Comparison of ENCODE assay signal across 11 cellular contexts in genomic region chr2:235008584-235009044, GRCh38. TPM values are rescaled to one million over a fixed set of nuclear protein-coding genes. Genes with fewer than 3 reads are reported as not detected.
DNase-seq lines count a peak whose midpoint lies in the region; ATAC-seq and TF ChIP-seq lines count a peak whose summit lies in the region.
"Had no signal": no experiment of that assay in that cellular context is flagged by ENCODE, and none has a peak within 500 bp of the region (broad histone marks: within the 10 kb centered on the region; RNA-seq: fewer than 3 reads in every experiment).

No MANE protein-coding gene starts in this region.

- peak in 2 of 3 experiments; percentile 50 to 64 for DNase-seq in NCI-H1417 (lab: John Stamatoyannopoulos, UW)
- DNase-seq in NCI-H1417 treated with DMSO at 0.1 percent for 48 hours (lab: John Stamatoyannopoulos, UW): no peak
- DNase-seq in RWPE2 (ENCODE audit: low spot score): no peak
- DNase-seq in left lung: peak in 1 of 2 donors; percentile 39
- peak; percentile 54 to 61 for DNase-seq in thyroid gland
- no peak for DNase-seq in COLO829 (ENCODE audit: low spot score)
- DNase-seq in GM10248 (ENCODE audit: extremely low spot score): no peak
- no peak for DNase-seq in G401 (ENCODE audit: low spot score)
- DNase-seq: activated CD4-positive, alpha-beta T cell treated with anti-CD3 and anti-CD28 coated beads, Interleukin-2, amount 50 U/mL, for 1 hour; activated naive CD4-positive, alpha-beta T cell treated with anti-CD3 and anti-CD28 coated beads for 36 hours had no signal

- WGBS in thyroid gland, 2 donors: 43 to 49% methylated on average over 6 of the region's 6 CpGs

- H3K27ac ChIP-seq in RWPE2 (ENCODE audit: poor library complexity, severe bottlenecking): peak overlapping the region; percentile 86
- H3K27ac ChIP-seq in left lung: peak overlapping the region; percentile 19 to 23
- peak overlapping the region in 2 of 3 donors; percentile 17 to 52 for H3K27ac ChIP-seq in thyroid gland
- H3K27ac ChIP-seq: coronary artery had no signal

- peaks cover 23% of the 10 kb centered on the region for H3K4me1 ChIP-seq in RWPE2 (ENCODE audit: insufficient read depth, poor library complexity, severe bottlenecking)
- H3K4me1 ChIP-seq in left lung: peaks cover 3 to 10% of the 10 kb centered on the region in 2 donors
- peaks cover 22 to 42% of the 10 kb centered on the region in 2 donors for H3K4me1 ChIP-seq in thyroid gland

- CTCF ChIA-PET in GM10248 (lab: Yijun Ruan, JAX): interaction anchor here (0.8 kb wide), 1 partner anchor 28 kb away, joined by 3 read pairs; no protein-coding TSS in a partner anchor

- no peak for TF ChIP-seq POLR2A in thyroid gland (IDR thresholded peaks at IDR 0.05)

- intact Hi-C loops in left lung (cut with DNase I): no loop called here
- intact Hi-C loops in thyroid gland (cut with DNase I): no loop called here

- ATAC-seq in RWPE2 (ENCODE audit: low read depth) (peak; percentile 92), left lung (peak; percentile 90)

- no peak overlapping the region for H3K4me3 ChIP-seq in RWPE2 (ENCODE audit: severe bottlenecking)
- H3K4me3 ChIP-seq in left lung: no peak overlapping the region
- no peak overlapping the region for H3K4me3 ChIP-seq in thyroid gland (replicated peaks in 1 of 3)
- H3K4me3 ChIP-seq: coronary artery had no signal

- H3K36me3 ChIP-seq in RWPE2 (ENCODE audit: low read depth): peaks cover 7% of the 10 kb centered on the region
- no peaks in the 10 kb centered on the region for H3K36me3 ChIP-seq in left lung
- no peaks in the 10 kb centered on the region for H3K36me3 ChIP-seq in thyroid gland

- TF ChIP-seq CTCF in RWPE2 (IDR thresholded peaks at IDR 0.05; ENCODE audit: poor library complexity, severe bottlenecking) (no peak), left lung (IDR thresholded peaks at IDR 0.05) (no peak), thyroid gland (IDR thresholded peaks at IDR 0.05) (no peak), GM10248 (IDR thresholded peaks at IDR 0.05; ENCODE audit: control extremely low read depth, extremely low read depth, low read depth, missing control alignments) (no peak)

- POLR2A ChIA-PET in GM10248 (lab: Yijun Ruan, JAX): no interaction called here

- H3K9me3 ChIP-seq in RWPE2 (ENCODE audit: severe bottlenecking) (no peaks in the 10 kb centered on the region), left lung (no peaks in the 10 kb centered on the region), thyroid gland (no peaks in the 10 kb centered on the region)

- in situ Hi-C loops in G401 (cut with HindIII; ENCODE audit: low sequenced_read_pairs): no loop called here

- H3K27me3 ChIP-seq in RWPE2 (ENCODE audit: insufficient read depth, poor library complexity, severe bottlenecking): no peaks in the 10 kb centered on the region
- H3K27me3 ChIP-seq in left lung: no peaks in the 10 kb centered on the region
- no peaks in the 10 kb centered on the region for H3K27me3 ChIP-seq in thyroid gland

RNA-seq across cellular contexts. Expression of gene SH3BP4, which starts 56.8 kb away (rescaled TPM):
- total RNA-seq in left lung (10 to 100 TPM; 29.2 to 35.0 TPM), thyroid gland (10 to 100 TPM; 36.9 to 64.6 (median 47.9) TPM)
- total RNA-seq in G401 (2014; rRNA removed; shearing (Covaris generic)): 34.8 and 49.1 TPM in 2 replicates

Comparison
In these comparisons a context has a peak if more than half of its experiments do, and no peak if none do; other contexts are left out.
1. DNase-seq: peak in NCI-H1417 (2 of 3) and thyroid gland (2 of 2); none in NCI-H1417 treated with DMSO at 0.1 percent for 48 hours (single experiment), RWPE2 (single experiment), COLO829 (single experiment), GM10248 (single experiment) and G401 (single experiment).
2. H3K27ac ChIP-seq: peak in every context shown above with its lines; median percentile 86 in RWPE2; 34 in thyroid gland; 21 in left lung.